ENCODE assay signal across 24 cellular contexts in genomic region chr6:168411130-168411529, GRCh38. TPM values are rescaled to one million over a fixed set of nuclear protein-coding genes. Genes with fewer than 3 reads are reported as not detected.
"Had no signal": no experiment of that assay in that cellular context is flagged by ENCODE, and none has a peak within 500 bp of the region (broad histone marks: within the 10 kb centered on the region; RNA-seq: fewer than 3 reads in every experiment).

No MANE protein-coding gene starts in this region.

- H3K79me2 ChIP-seq: parathyroid adenoma had no signal

- ATAC-seq: gastrocnemius medialis; left lung; natural killer cell treated with Interleukin-12 subunit alpha and Interleukin-12 subunit beta and Interleukin-15 and Interleukin-18, amount 100 ng/mL, for 72 hours; right lobe of liver; stimulated activated memory B cell treated with anti-CD40 and anti-IgM and Interleukin-4, amounts not matched to agents 10 μg/mL and 1 μg/mL and 100 μg/mL, for 72 hours; upper lobe of right lung had no signal

- H2AFZ ChIP-seq: neural progenitor cell, parathyroid adenoma had no signal

- H3K4me3 ChIP-seq: colonic mucosa, esophagus muscularis mucosa, gastrocnemius medialis, heart right ventricle, left lung, lower lobe of right lung, neural progenitor cell, prostate gland, right lobe of liver, tibial artery, upper lobe of right lung, vagina had no signal

- H3K36me3 ChIP-seq: colonic mucosa, esophagus muscularis mucosa, gastrocnemius medialis, heart right ventricle, left lung, lower lobe of right lung, neural progenitor cell, prostate gland, right lobe of liver, tibial artery, upper lobe of right lung, vagina had no signal

- H3K27me3 ChIP-seq: colonic mucosa, esophagus muscularis mucosa, gastrocnemius medialis, left lung, neural progenitor cell, right lobe of liver, tibial artery, upper lobe of right lung, vagina had no signal

- H3K4me1 ChIP-seq: colonic mucosa, gastrocnemius medialis, left lung, lower lobe of right lung, neural progenitor cell, parathyroid adenoma, right lobe of liver, upper lobe of right lung, vagina had no signal

- H3K27ac ChIP-seq: colonic mucosa, esophagus muscularis mucosa, gastrocnemius medialis, left lung, lower lobe of right lung, neural progenitor cell, parathyroid adenoma, prostate gland, right lobe of liver, tibial artery, upper lobe of right lung, vagina had no signal

- DNase-seq: colonic mucosa; effector CD8-positive, alpha-beta T cell; gastrocnemius medialis; heart right ventricle; hypothalamus; lower lobe of right lung; midbrain; occipital lobe; right lobe of liver; stimulated activated CD4-positive, alpha-beta T cell treated with anti-CD3 and anti-CD28 coated beads, Interleukin-15, amount 100 ng/mL, for 24 hours; stimulated activated CD4-positive, alpha-beta T cell treated with anti-CD3 and anti-CD28 coated beads, Interleukin-1b, Interleukin-23, amount 100 ng/mL, for 48 hours; stimulated activated CD4-positive, alpha-beta T cell treated with anti-CD3 and anti-CD28 coated beads, Interleukin-4, amount 100 ng/mL, for 24 hours; upper lobe of right lung had no signal

- H3K9me3 ChIP-seq: colonic mucosa, esophagus muscularis mucosa, gastrocnemius medialis, heart right ventricle, left lung, lower lobe of right lung, prostate gland, right lobe of liver, tibial artery, upper lobe of right lung, vagina had no signal

- H3K4me2 ChIP-seq: neural progenitor cell had no signal

- H3K9ac ChIP-seq: neural progenitor cell, parathyroid adenoma had no signal

RNA-seq across cellular contexts. Expression of gene SMOC2, which starts 29.9 kb away (rescaled TPM):
- total RNA-seq: dermis microvascular lymphatic vessel endothelial cell; fibroblast of villous mesenchyme; natural killer cell treated with Interleukin-12 subunit alpha and Interleukin-12 subunit beta and Interleukin-15 and Interleukin-18, amount 100 ng/mL, for 72 hours had no signal
